13 cellular contexts compared by ENCODE assay signal in the genomic region with DNA sequence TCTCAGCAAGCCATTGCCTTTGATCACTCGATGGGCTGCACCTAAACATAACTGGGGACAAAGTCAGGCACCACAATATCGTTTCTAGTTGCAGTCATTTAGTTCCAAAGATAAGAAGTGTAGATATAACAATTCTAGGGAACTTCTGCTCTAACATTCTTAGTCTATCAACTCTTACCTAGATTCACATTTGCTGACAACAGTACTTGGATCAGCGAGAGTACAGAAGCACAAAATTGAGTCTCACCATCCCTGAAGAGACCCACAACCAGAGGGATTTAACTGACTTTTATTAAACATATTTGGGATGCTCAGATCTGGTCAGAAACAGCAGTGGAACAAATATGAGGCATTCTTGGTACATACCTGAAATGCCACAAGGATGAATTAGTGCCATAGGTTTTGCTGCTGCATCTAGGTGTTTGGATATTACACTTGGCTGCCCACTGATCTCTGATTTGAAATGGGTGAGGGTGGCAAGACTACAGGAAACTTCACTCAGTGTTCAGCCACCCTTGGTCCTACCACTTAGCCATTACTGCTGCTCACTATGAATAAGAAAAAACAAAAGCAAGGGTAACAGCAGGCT. TPM values are rescaled to one million over a fixed set of nuclear protein-coding genes. Genes with fewer than 3 reads are reported as not detected.
A peak's percentile ranks its signal among the peaks of the same experiment; 100 is the strongest.
DNase-seq lines count a peak whose midpoint lies in the region; ATAC-seq and TF ChIP-seq lines count a peak whose summit lies in the region.
"Had no signal": no experiment of that assay in that cellular context is flagged by ENCODE, and none has a peak within 500 bp of the region (broad histone marks: within the 10 kb centered on the region; RNA-seq: fewer than 3 reads in every experiment).

No MANE protein-coding gene starts in this region.

- H3K27ac ChIP-seq in BLaER1 treated with 17β-estradiol and CSF1 and Interleukin-3, amounts not matched to agents 10 nM and 100 nM, result peak overlapping the region in 9 of 11 experiments; percentile 60 to 71 (median 66); a peak in 18 of 22 replicates
- H3K27ac ChIP-seq in PC-9 (peak overlapping the region; percentile 81), colonic mucosa (no peak overlapping the region)
- H3K27ac ChIP-seq: brain microvascular endothelial cell, upper lobe of right lung had no signal

- H3K36me3 Mint-ChIP-seq in effector memory CD8-positive, alpha-beta T cell (ENCODE audit: insufficient read depth), result no peaks in the 10 kb centered on the region

- H3K4me3 ChIP-seq in BLaER1 treated with 17β-estradiol and CSF1 and Interleukin-3, amounts not matched to agents 10 nM and 100 nM, result no peak overlapping the region; a peak in 2 of 20 replicates
- H3K4me3 ChIP-seq in PC-9, result no peak overlapping the region
- no peak overlapping the region for H3K4me3 ChIP-seq in colonic mucosa
- H3K4me3 ChIP-seq: upper lobe of right lung had no signal

- intact Hi-C loops in PC-9 (cut with micrococcal nuclease; ENCODE audit: unreplicated experiment) (no loop called here), colonic mucosa (cut with DNase I) (no loop called here)

- H3K9me3 ChIP-seq in BLaER1 treated with 17β-estradiol and CSF1 and Interleukin-3, amounts not matched to agents 10 nM and 100 nM (replicated peaks in 1 of 11), result peaks cover 7 to 30% (median 13%) of the 10 kb centered on the region in 11 experiments; a peak in 15 of 22 replicates
- H3K9me3 ChIP-seq in PC-9 (ENCODE audit: insufficient read depth, low read depth) (no peaks in the 10 kb centered on the region), colonic mucosa (no peaks in the 10 kb centered on the region)
- H3K9me3 ChIP-seq: upper lobe of right lung had no signal

- ATAC-seq in effector memory CD8-positive, alpha-beta T cell (replicated peaks), result no peak
- ATAC-seq in HG02840 (IDR thresholded peaks at IDR 0.05; ENCODE audit: low FRiP score, unreplicated experiment), result no peak
- ATAC-seq in HG02588 (IDR thresholded peaks at IDR 0.05; ENCODE audit: unreplicated experiment), result no peak

- peaks cover 27 to 28% of the 10 kb centered on the region in 2 donors for H3K4me1 Mint-ChIP-seq in effector memory CD8-positive, alpha-beta T cell (ENCODE audit: low read depth in 2 of 2)

- POLR2A ChIA-PET in PC-9 (lab: Charles Lee; ENCODE audit: unreplicated experiment), result interaction anchor here (0.6 to 2.0 kb wide), 3 partner anchors 18 to 381 kb away, joined by 4 to 33 read pairs (median 5); no protein-coding TSS in a partner anchor

- BruUV-seq in PC-9 (replicated peaks; lab: Mats Ljungman, UMichigan), result no TSS peak

- TF ChIP-seq CTCF in PC-9 (conservative IDR thresholded peaks at IDR 0.05) (no peak), colonic mucosa (IDR thresholded peaks at IDR 0.05) (no peak)

- no peaks in the 10 kb centered on the region for H3K36me3 ChIP-seq in BLaER1 treated with 17β-estradiol and CSF1 and Interleukin-3, amounts not matched to agents 10 nM and 100 nM
- H3K36me3 ChIP-seq in PC-9 (ENCODE audit: low read depth), result no peaks in the 10 kb centered on the region
- no peaks in the 10 kb centered on the region for H3K36me3 ChIP-seq in colonic mucosa
- H3K36me3 ChIP-seq: brain microvascular endothelial cell, upper lobe of right lung had no signal

- H3K9me3 Mint-ChIP-seq in effector memory CD8-positive, alpha-beta T cell, result no peaks in the 10 kb centered on the region

- H3K27ac Mint-ChIP-seq in effector memory CD8-positive, alpha-beta T cell, result peak overlapping the region; percentile 95 to 99

- H3K4me2 ChIP-seq in BLaER1 treated with 17β-estradiol and CSF1 and Interleukin-3, amounts not matched to agents 10 nM and 100 nM, result peak overlapping the region; percentile 63 to 82 (median 74)
- peak overlapping the region; percentile 63 for H3K4me2 ChIP-seq in PC-9

- H3K9me2 ChIP-seq in PC-9 (ENCODE audit: insufficient read depth), result no peaks in the 10 kb centered on the region

- H3K4me3 Mint-ChIP-seq in effector memory CD8-positive, alpha-beta T cell, result peak overlapping the region; percentile 73 to 77

- no peaks in the 10 kb centered on the region for H3K79me2 ChIP-seq in PC-9 (ENCODE audit: low read depth)

- peaks cover 25% of the 10 kb centered on the region; the same call in 1 of the 2 replicates for H3F3A ChIP-seq in PC-9 (ENCODE audit: insufficient read depth, low read depth)

- no peak overlapping the region for H2AFZ ChIP-seq in PC-9

- peak; percentile 35 for TF ChIP-seq POLR2A in GM19099 (IDR thresholded peaks at IDR 0.05; ENCODE audit: extremely low read depth, insufficient read length, low read depth)

- H3K4me1 ChIP-seq in BLaER1 treated with 17β-estradiol and CSF1 and Interleukin-3, amounts not matched to agents 10 nM and 100 nM, result peaks cover 44 to 56% (median 49%) of the 10 kb centered on the region in 10 experiments
- H3K4me1 ChIP-seq in PC-9 (replicated peaks; ENCODE audit: insufficient read depth), result peaks cover 33% of the 10 kb centered on the region
- H3K4me1 ChIP-seq in colonic mucosa, result no peaks in the 10 kb centered on the region
- H3K4me1 ChIP-seq: upper lobe of right lung had no signal

- H3K27me3 Mint-ChIP-seq in effector memory CD8-positive, alpha-beta T cell, result no peaks in the 10 kb centered on the region

- H4K20me1 ChIP-seq in BLaER1 treated with 17β-estradiol and CSF1 and Interleukin-3, amounts not matched to agents 10 nM and 100 nM, result 0 out of 22 replicates have a peak, but pooled peaks cover 0 to 7% (median 0%) of the 10 kb centered on the region in 11 experiments
- H4K20me1 ChIP-seq in PC-9 (ENCODE audit: insufficient read depth), result no peaks in the 10 kb centered on the region

- peak overlapping the region in 9 of 11 experiments; percentile 33 to 59 (median 48); a peak in 11 of 22 replicates for H3K9ac ChIP-seq in BLaER1 treated with 17β-estradiol and CSF1 and Interleukin-3, amounts not matched to agents 10 nM and 100 nM
- H3K9ac ChIP-seq in colonic mucosa (ENCODE audit: low read depth in 2 of 2, low read length in 2 of 2), result no peak overlapping the region

- H3K27me3 ChIP-seq in BLaER1 treated with 17β-estradiol and CSF1 and Interleukin-3, amounts not matched to agents 10 nM and 100 nM, result peaks cover 30 to 71% (median 53%) of the 10 kb centered on the region in 11 experiments
- no peaks in the 10 kb centered on the region for H3K27me3 ChIP-seq in PC-9 (ENCODE audit: insufficient read depth, low read depth)
- H3K27me3 ChIP-seq in colonic mucosa, result no peaks in the 10 kb centered on the region
- H3K27me3 ChIP-seq: brain microvascular endothelial cell, upper lobe of right lung had no signal

- CTCF ChIA-PET in PC-9 (lab: Charles Lee), result interaction anchor here (1.5 kb wide), 1 partner anchor 31 kb away, joined by 6 read pairs; no protein-coding TSS in a partner anchor

- peak; percentile 25 to 74 for DNase-seq in PC-9
- DNase-seq in effector memory CD8-positive, alpha-beta T cell, result no peak
- DNase-seq in colonic mucosa, result no peak
- no peak for DNase-seq in NCI-H82 (lab: John Stamatoyannopoulos, UW)
- DNase-seq: NCI-H1092, NCI-H748 treated with DMSO at 0.1 percent for 48 hours, right cardiac atrium, upper lobe of right lung had no signal

RNA-seq across cellular contexts. Expression of a gene that starts 28.9 kb away (rescaled TPM):
- total RNA-seq in PC-9 (2021) (496 and 536 TPM in 2 replicates), colonic mucosa (100 to 1,000 TPM; 116 to 169 TPM)

Comparison
In these comparisons a context has a peak if more than half of its experiments do, and no peak if none do; other contexts are left out.
1. H3K9ac ChIP-seq: peak in BLaER1 treated with 17β-estradiol and CSF1 and Interleukin-3, amounts not matched to agents 10 nM and 100 nM (9 of 11); none in colonic mucosa (0 of 2).
2. DNase-seq: peak in PC-9 (2 of 2); none in effector memory CD8-positive, alpha-beta T cell (0 of 3), colonic mucosa (single experiment) and NCI-H82 (single experiment).